ENCODE assay signal across 9 cellular contexts in genomic region chr16:2125627-2126026, GRCh38. TPM values are rescaled to one million over a fixed set of nuclear protein-coding genes. Genes with fewer than 3 reads are reported as not detected.
DNase-seq lines count a peak whose midpoint lies in the region; ATAC-seq and TF ChIP-seq lines count a peak whose summit lies in the region.
"Not testable (repeated sequence)": the region's sequence is repeated elsewhere in the genome, so short reads cannot be mapped to it uniquely, and the experiment has no call there.
"Had no signal": no experiment of that assay in that cellular context is flagged by ENCODE, and none has a peak within 500 bp of the region (broad histone marks: within the 10 kb centered on the region; RNA-seq: fewer than 3 reads in every experiment).

No MANE protein-coding gene starts in this region.

- not testable (repeated sequence) for H4K20me1 ChIP-seq in GM23338 (replicated peaks; ENCODE audit: insufficient read depth)

- not testable (repeated sequence) for H3K9me3 Mint-ChIP-seq in GM23338

- H3K4me1 Mint-ChIP-seq in GM23338, result peaks cover 24% of the 10 kb centered on the region

- TF ChIP-seq CTCF in GM23338 (conservative IDR thresholded peaks at IDR 0.05; ENCODE audit: low read depth in 2 of 2); colonic mucosa (IDR thresholded peaks at IDR 0.05); lower lobe of right lung (IDR thresholded peaks at IDR 0.05); parathyroid adenoma (IDR thresholded peaks at IDR 0.05): not testable (repeated sequence)

- not testable (repeated sequence) for H3K9me3 ChIP-seq in SJSA1 (replicated peaks); colonic mucosa; lower lobe of right lung; parathyroid adenoma (ENCODE audit: control insufficient read depth, low read length)

- intact Hi-C loops in colonic mucosa (cut with DNase I); Right ventricle myocardium inferior (cut with DNase I); lower lobe of right lung (cut with DNase I): not testable (repeated sequence)

- H3K27me3 Mint-ChIP-seq in GM23338 (ENCODE audit: insufficient read depth, low read depth, poor library complexity), result not testable (repeated sequence)

- not testable (repeated sequence) for H3K9me2 ChIP-seq in GM23338 (ENCODE audit: insufficient read depth)

- H3K4me3 Mint-ChIP-seq in GM23338, result peak overlapping the region; percentile 46; the same call in 1 of the 3 replicates

- ATAC-seq in GM23338, Right ventricle myocardium inferior, lower lobe of right lung: not testable (repeated sequence)

- H3K4me2 ChIP-seq in GM23338, result 0 out of 2 replicates have a peak overlapping the region, but pooled peaks have one; percentile 48
- H3K4me2 ChIP-seq in parathyroid adenoma (ENCODE audit: low read length), result not testable (repeated sequence)

- not testable (repeated sequence) for H2AFZ ChIP-seq in GM23338, parathyroid adenoma

- H3K36me3 Mint-ChIP-seq in GM23338 (ENCODE audit: low read depth), result not testable (repeated sequence)

- H3K27me3 ChIP-seq in GM23338 (ENCODE audit: insufficient read depth); SJSA1 (replicated peaks); colonic mucosa; lower lobe of right lung (ENCODE audit: low read depth); parathyroid adenoma (ENCODE audit: control insufficient read depth, insufficient read depth, low read length): not testable (repeated sequence)

- not testable (repeated sequence) for H3F3A ChIP-seq in GM23338 (replicated peaks; ENCODE audit: low read depth)

- H3K9ac ChIP-seq in colonic mucosa (ENCODE audit: low read depth in 2 of 2, low read length in 2 of 2), result peak overlapping the region; percentile 34 to 63
- H3K9ac ChIP-seq in parathyroid adenoma, result not testable (repeated sequence)

- H3K79me2 ChIP-seq in GM23338 (replicated peaks; ENCODE audit: insufficient read depth), result peaks cover 25% of the 10 kb centered on the region
- peaks cover 40% of the 10 kb centered on the region for H3K79me2 ChIP-seq in parathyroid adenoma

- H3K4me1 ChIP-seq in GM23338 (ENCODE audit: insufficient read depth); colonic mucosa; parathyroid adenoma: not testable (repeated sequence)
- H3K4me1 ChIP-seq in SJSA1 (replicated peaks) (peaks cover 36% of the 10 kb centered on the region), lower lobe of right lung (peaks cover 52% of the 10 kb centered on the region)

- peak overlapping the region; percentile 67 for H3K27ac Mint-ChIP-seq in GM23338

- H3K36me3 ChIP-seq in GM23338 (ENCODE audit: insufficient read depth); SJSA1; colonic mucosa; lower lobe of right lung; parathyroid adenoma (ENCODE audit: control insufficient read depth, insufficient read depth, low read length): not testable (repeated sequence)

- H3K27ac ChIP-seq in GM23338 (ENCODE audit: low read depth), result not testable (repeated sequence)
- peak overlapping the region; percentile 100; the same call in 1 of the 2 replicates for H3K27ac ChIP-seq in SJSA1
- H3K27ac ChIP-seq in colonic mucosa, result peak overlapping the region; percentile 81
- H3K27ac ChIP-seq in lower lobe of right lung, result peak overlapping the region; percentile 88
- H3K27ac ChIP-seq in parathyroid adenoma, result peak overlapping the region; percentile 64
- peak overlapping the region; percentile 73 for H3K27ac ChIP-seq in substantia nigra (ENCODE audit: low read depth, low read length, poor library complexity, severe bottlenecking)

- not testable (repeated sequence) for DNase-seq in GM23338 (ENCODE audit: low spot score); SJSA1 (ENCODE audit: low read depth in 1 of 2, low spot score in 2 of 2); colonic mucosa; lower lobe of right lung; substantia nigra (lab: John Stamatoyannopoulos, UW)
- DNase-seq in Right ventricle myocardium inferior (ENCODE audit: missing footprints), result peak; percentile 60

- H3K4me3 ChIP-seq in GM23338; SJSA1; colonic mucosa; parathyroid adenoma (ENCODE audit: low read depth, low read length): not testable (repeated sequence)
- H3K4me3 ChIP-seq in lower lobe of right lung, result peak overlapping the region; percentile 33

RNA-seq across cellular contexts. Expression of gene PKD1, which starts 10.1 kb away (rescaled TPM):
- 75.5 and 107 TPM in 2 replicates for total RNA-seq in GM23338 (2014; rRNA removed; shearing (Covaris generic))
- polyA plus RNA-seq in GM23338 (2016; fragmentation: Nextera tagmentation; extraction: Ambion mirVana), result 18.5 and 21.1 TPM in 2 replicates
- total RNA-seq in SJSA1 (2014; rRNA removed; shearing (Covaris generic)), result 60.4 and 97.9 TPM in 2 replicates
- total RNA-seq in colonic mucosa, result 10 to 100 TPM; 48.2 to 83.5 TPM
- total RNA-seq in Right ventricle myocardium inferior, result 85.8 TPM
- 81.6 TPM for total RNA-seq in lower lobe of right lung

RNA-seq across cellular contexts. Expression of gene RAB26, which starts 22.8 kb away (rescaled TPM):
- 3.7 and 4.1 TPM in 2 replicates for total RNA-seq in GM23338 (2014; rRNA removed; shearing (Covaris generic))
- 8.7 and 11.6 TPM in 2 replicates for polyA plus RNA-seq in GM23338 (2016; fragmentation: Nextera tagmentation; extraction: Ambion mirVana)
- total RNA-seq in SJSA1 (2014; rRNA removed; shearing (Covaris generic)), result 0.16 TPM in 1 of 2 replicates, not detected in the other
- total RNA-seq in colonic mucosa (10 to 100 TPM; 18.2 to 24.5 TPM), Right ventricle myocardium inferior (0.87 TPM), lower lobe of right lung (0.80 TPM)
- total RNA-seq: activated B cell treated with CpG ODN at 0.5 μM for 24 hours; activated T-cell treated with anti-CD3 and anti-CD28 coated beads, Interleukin-2, amount 50 U/mL, for 4 hours had no signal

RNA-seq across cellular contexts. Expression of gene TRAF7, which starts 30.0 kb away (rescaled TPM):
- total RNA-seq in GM23338 (2014; rRNA removed; shearing (Covaris generic)), result 133 and 143 TPM in 2 replicates
- 36.4 and 41.4 TPM in 2 replicates for polyA plus RNA-seq in GM23338 (2016; fragmentation: Nextera tagmentation; extraction: Ambion mirVana)
- 26.4 and 39.5 TPM in 2 replicates for total RNA-seq in SJSA1 (2014; rRNA removed; shearing (Covaris generic))
- 100 to 1,000 TPM; 102 to 131 TPM for total RNA-seq in colonic mucosa
- 27.3 TPM for total RNA-seq in Right ventricle myocardium inferior
- total RNA-seq in lower lobe of right lung, result 61.9 TPM
